In the genomic region with DNA sequence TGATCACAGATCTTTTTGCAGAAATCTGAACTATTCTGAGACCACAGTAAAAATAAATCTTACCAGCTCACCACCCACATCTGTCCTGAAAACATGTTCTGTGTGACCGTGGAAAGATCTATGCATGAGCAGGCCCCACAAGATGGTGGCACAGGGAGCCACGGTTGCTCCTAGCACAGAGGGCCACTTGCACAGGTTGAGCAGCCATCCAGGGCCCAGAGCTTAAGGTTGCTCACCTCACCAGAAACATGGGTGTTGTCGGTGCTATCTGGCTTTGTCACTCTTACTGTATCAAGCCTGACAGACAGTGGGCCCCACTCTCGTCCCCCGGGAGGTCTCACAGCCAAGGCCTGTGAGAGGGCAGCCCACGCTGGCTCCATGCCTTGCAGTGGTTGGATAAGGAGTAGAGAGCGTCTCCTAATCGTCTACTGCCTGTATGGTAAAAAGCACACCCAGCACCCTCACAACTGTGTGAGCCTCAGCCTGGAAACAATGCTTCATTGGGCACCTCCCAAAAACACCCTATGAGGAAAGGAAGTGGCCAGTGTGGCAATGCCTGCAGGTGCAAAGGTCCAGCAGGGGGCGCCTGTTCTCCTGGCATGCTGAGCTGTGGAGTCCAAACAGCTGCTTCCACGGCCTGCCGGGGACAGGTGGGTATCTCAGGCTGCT, we compare ENCODE assay signal across 8 cellular contexts. TPM values are rescaled to one million over a fixed set of nuclear protein-coding genes. Genes with fewer than 3 reads are reported as not detected.
DNase-seq lines count a peak whose midpoint lies in the region; ATAC-seq and TF ChIP-seq lines count a peak whose summit lies in the region.

No MANE protein-coding gene starts in this region.

- WGBS in heart left ventricle, 4 donors = 32 to 48% (median 40%) methylated on average over 9 to 11 of the region's 11 CpGs

- no peaks in the 10 kb centered on the region for H3K9me3 Mint-ChIP-seq in activated naive CD4-positive, alpha-beta T cell treated with anti-CD3 and anti-CD28 coated beads, Interleukin-2, amount 10 ng/mL, durations not matched to agents 7 days and 5 days

- H3K36me3 Mint-ChIP-seq in activated naive CD4-positive, alpha-beta T cell treated with anti-CD3 and anti-CD28 coated beads, Interleukin-2, amount 10 ng/mL, durations not matched to agents 7 days and 5 days = peaks cover 26% of the 10 kb centered on the region

- H3K4me3 ChIP-seq in heart left ventricle (no peak overlapping the region), retinal pigment epithelial cell (ENCODE audit: low read length) (no peak overlapping the region)

- intact Hi-C loops in heart left ventricle (cut with DNase I) = loop anchor here in 7 of 10 donors (5.0 to 10.0 kb wide), 5 partner anchors 40 to 617 kb away; a partner anchor contains a TSS

- peaks cover 0 to 34% (median 21%) of the 10 kb centered on the region in 12 donors for H3K4me1 ChIP-seq in heart left ventricle

- no peak; the same call in 1 of the 2 replicates for TF ChIP-seq EP300 in Ishikawa (IDR thresholded peaks at IDR 0.05; ENCODE audit: borderline replicate concordance)

- ATAC-seq in GM18909 (IDR thresholded peaks at IDR 0.05; ENCODE audit: poor library complexity, unreplicated experiment) (peak; percentile 83), SK-N-SH treated with all-trans-retinoic acid at 6 μM for 48 hours (peak; percentile 91), heart left ventricle (peak; percentile 61 to 84 (median 79))

- H3K4me1 Mint-ChIP-seq in activated naive CD4-positive, alpha-beta T cell treated with anti-CD3 and anti-CD28 coated beads, Interleukin-2, amount 10 ng/mL, durations not matched to agents 7 days and 5 days = peaks cover 2% of the 10 kb centered on the region

- H3K27me3 ChIP-seq in heart left ventricle = no peaks in the 10 kb centered on the region

- peak; percentile 67 for TF ChIP-seq RAD21 in Ishikawa (IDR thresholded peaks at IDR 0.05; ENCODE audit: low read depth)

- H3K27ac ChIP-seq in heart left ventricle = peak overlapping the region; percentile 15 to 66 (median 48)

- H3K27ac Mint-ChIP-seq in activated naive CD4-positive, alpha-beta T cell treated with anti-CD3 and anti-CD28 coated beads, Interleukin-2, amount 10 ng/mL, durations not matched to agents 7 days and 5 days = no peak overlapping the region

- CTCF ChIA-PET in activated naive CD4-positive, alpha-beta T cell treated with anti-CD3 and anti-CD28 coated beads, Interleukin-2, amount 10 ng/mL, durations not matched to agents 7 days and 5 days (lab: Charles Lee) = interaction anchor here (0.6 to 3.5 kb wide), 25 partner anchors 8 to 608 kb away, joined by 3 to 17 read pairs (median 3); no protein-coding TSS in a partner anchor

- TF ChIP-seq CTCF in heart left ventricle (IDR thresholded peaks at IDR 0.05) = peak; percentile 62 to 90 (median 78)
- TF ChIP-seq CTCF in retinal pigment epithelial cell (conservative IDR thresholded peaks at IDR 0.05; ENCODE audit: low read depth, low read length) = peak; percentile 98

- no peak for TF ChIP-seq POLR2A in heart left ventricle (IDR thresholded peaks at IDR 0.05)

- H3K36me3 ChIP-seq in heart left ventricle = peaks cover 9 to 99% (median 83%) of the 10 kb centered on the region in 9 donors

- no peaks in the 10 kb centered on the region for H3K27me3 Mint-ChIP-seq in activated naive CD4-positive, alpha-beta T cell treated with anti-CD3 and anti-CD28 coated beads, Interleukin-2, amount 10 ng/mL, durations not matched to agents 7 days and 5 days

- H3K4me3 Mint-ChIP-seq in activated naive CD4-positive, alpha-beta T cell treated with anti-CD3 and anti-CD28 coated beads, Interleukin-2, amount 10 ng/mL, durations not matched to agents 7 days and 5 days = no peak overlapping the region

- DNase-seq in AG08395 (ENCODE audit: low spot score) (peak; percentile 83), heart left ventricle (peak; percentile 77 to 91 (median 86)), retinal pigment epithelial cell (ENCODE audit: low read depth) (no peak), cerebellar nuclear complex (lab: John Stamatoyannopoulos, UW) (no peak)
- peak; percentile 86 for DNase-seq in activated naive CD4-positive, alpha-beta T cell treated with anti-CD3 and anti-CD28 coated beads, Interleukin-2, amount 10 ng/mL, durations not matched to agents 7 days and 5 days

- no peaks in the 10 kb centered on the region for H3K9me3 ChIP-seq in heart left ventricle

TF ChIP-seq in Ishikawa, 13 proteins besides CTCF, POLR2A, EP300 and RAD21 (continues in another document):
- TF ChIP-seq, protein P1, sequence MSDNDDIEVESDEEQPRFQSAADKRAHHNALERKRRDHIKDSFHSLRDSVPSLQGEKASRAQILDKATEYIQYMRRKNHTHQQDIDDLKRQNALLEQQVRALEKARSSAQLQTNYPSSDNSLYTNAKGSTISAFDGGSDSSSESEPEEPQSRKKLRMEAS (IDR thresholded peaks at IDR 0.05) = peak; percentile 65
- TF ChIP-seq FOXM1 (IDR thresholded peaks at IDR 0.05; ENCODE audit: borderline replicate concordance, low read depth) = no peak
- TF ChIP-seq, protein P2, sequence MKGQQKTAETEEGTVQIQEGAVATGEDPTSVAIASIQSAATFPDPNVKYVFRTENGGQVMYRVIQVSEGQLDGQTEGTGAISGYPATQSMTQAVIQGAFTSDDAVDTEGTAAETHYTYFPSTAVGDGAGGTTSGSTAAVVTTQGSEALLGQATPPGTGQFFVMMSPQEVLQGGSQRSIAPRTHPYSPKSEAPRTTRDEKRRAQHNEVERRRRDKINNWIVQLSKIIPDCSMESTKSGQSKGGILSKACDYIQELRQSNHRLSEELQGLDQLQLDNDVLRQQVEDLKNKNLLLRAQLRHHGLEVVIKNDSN (IDR thresholded peaks at IDR 0.05) = 0 out of 2 replicates have a peak, but pooled peaks have one; percentile 3

TF ChIP-seq in SK-N-SH treated with all-trans-retinoic acid at 6 μM for 48 hours, 23 proteins besides CTCF, POLR2A, EP300 and RAD21:
- TF ChIP-seq ZNF8 (CRISPR knock-in tag; IDR thresholded peaks at IDR 0.05) = no peak
TF ChIP-seq in SK-N-SH treated with all-trans-retinoic acid at 6 μM for 48 hours: peak in this region for 0.

RNA-seq across cellular contexts. Expression of a gene that starts 19.6 kb away (rescaled TPM):
- 100 to 1,000 TPM in 6 of 9 donors, 10 to 100 TPM in 3; 64.8 to 421 (median 126) TPM for total RNA-seq in heart left ventricle
- 100 to 1,000 TPM in 1 of 2 donors, 10 to 100 TPM in 1; 90.4 to 800 TPM for polyA plus RNA-seq in heart left ventricle

RNA-seq across cellular contexts. Expression of a gene that starts 49.4 kb away (rescaled TPM):
- 100 to 1,000 TPM; 107 to 174 (median 142) TPM for total RNA-seq in heart left ventricle
- 10 to 100 TPM; 59.9 to 89.4 TPM for polyA plus RNA-seq in heart left ventricle

Comparison
In these comparisons a context has a peak if more than half of its experiments do, and no peak if none do; other contexts are left out.
1. DNase-seq: peak in AG08395 (single experiment), activated naive CD4-positive, alpha-beta T cell treated with anti-CD3 and anti-CD28 coated beads, Interleukin-2, amount 10 ng/mL, durations not matched to agents 7 days and 5 days (single experiment) and heart left ventricle (5 of 5); none in retinal pigment epithelial cell (single experiment) and cerebellar nuclear complex (0 of 2).
2. Peak in every context shown above with its lines, with median percentiles within 50 percentile points of each other: ATAC-seq.